15 cellular contexts compared by ENCODE assay signal in the genomic region with DNA sequence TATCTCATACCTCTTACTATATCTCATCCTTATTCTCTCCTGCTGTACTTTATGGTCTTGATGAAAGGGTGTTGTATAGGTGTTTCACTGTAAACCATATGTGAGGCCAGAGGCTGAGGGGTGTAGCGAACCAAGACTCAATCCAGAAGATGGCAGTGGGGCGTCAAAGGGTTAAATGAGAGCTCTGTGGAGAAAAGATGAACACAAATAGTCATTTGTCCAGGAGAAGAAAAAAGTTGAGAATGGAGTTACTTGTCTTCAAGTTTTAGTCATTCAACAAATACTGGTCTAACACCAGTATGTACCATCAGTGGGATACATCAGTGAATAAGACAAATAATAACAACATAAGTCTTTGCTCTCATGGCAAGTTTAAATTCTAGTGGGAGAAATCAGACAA.
DNase-seq lines count a peak whose midpoint lies in the region; ATAC-seq and TF ChIP-seq lines count a peak whose summit lies in the region.
"Had no signal": no experiment of that assay in that cellular context is flagged by ENCODE, and none has a peak within 500 bp of the region (broad histone marks: within the 10 kb centered on the region; RNA-seq: fewer than 3 reads in every experiment).

No MANE protein-coding gene starts in this region.

- H3K27me3 ChIP-seq in heart left ventricle, result no peaks in the 10 kb centered on the region

- H3K27me3 Mint-ChIP-seq in stimulated activated naive B cell treated with anti-CD40 and anti-IgM and Interleukin-4, amounts not matched to agents 10 μg/mL and 1 μg/mL and 100 μg/mL, for 72 hours, result peaks cover 0 to 5% of the 10 kb centered on the region in 2 donors

- H3K9me3 ChIP-seq in heart left ventricle, result no peaks in the 10 kb centered on the region

- DNase-seq in heart left ventricle (no peak), left cardiac atrium (no peak), SK-MEL-5 (ENCODE audit: low read depth, low spot score) (peak; percentile 26)
- no peak for DNase-seq in stimulated activated naive B cell treated with anti-CD40 and anti-IgM and Interleukin-4, amounts not matched to agents 10 μg/mL and 1 μg/mL and 100 μg/mL, for 72 hours
- DNase-seq in stimulated activated CD4-positive, alpha-beta T cell treated with anti-CD3 and anti-CD28 coated beads, Interleukin-4, amount 100 ng/mL, for 4 hours, result no peak
- DNase-seq: COR-L47, KG1, NCI-H1105 treated with DMSO at 0.1 percent for 48 hours, NCI-H1694 treated with DMSO at 0.1 percent for 48 hours, NCI-H2107, NCI-H510A, NCI-H748 treated with DMSO at 0.1 percent for 48 hours had no signal

- intact Hi-C loops in heart left ventricle (cut with DNase I), result no loop called here
- intact Hi-C loops in left cardiac atrium (cut with DNase I), result no loop called here

- H3K36me3 Mint-ChIP-seq in stimulated activated naive B cell treated with anti-CD40 and anti-IgM and Interleukin-4, amounts not matched to agents 10 μg/mL and 1 μg/mL and 100 μg/mL, for 72 hours, result peaks cover 5 to 6% of the 10 kb centered on the region in 2 donors

- TF ChIP-seq CTCF in heart left ventricle (IDR thresholded peaks at IDR 0.05), result no peak

- TF ChIP-seq POLR2A in heart left ventricle (IDR thresholded peaks at IDR 0.05), result no peak

- no peak overlapping the region for H3K4me3 ChIP-seq in heart left ventricle

- peaks cover 35 to 75% of the 10 kb centered on the region in 2 donors for H3K4me1 Mint-ChIP-seq in stimulated activated naive B cell treated with anti-CD40 and anti-IgM and Interleukin-4, amounts not matched to agents 10 μg/mL and 1 μg/mL and 100 μg/mL, for 72 hours

- H3K36me3 ChIP-seq in heart left ventricle, result peaks cover 0 to 72% (median 30%) of the 10 kb centered on the region in 9 donors

- H3K4me1 ChIP-seq in heart left ventricle, result peaks cover 0 to 34% (median 10%) of the 10 kb centered on the region in 12 donors

- H3K27ac ChIP-seq in heart left ventricle, result peak overlapping the region in 10 of 12 donors; percentile 11 to 90 (median 78)
- peak overlapping the region; percentile 76 for H3K27ac ChIP-seq in cingulate gyrus (ENCODE audit: low read depth, low read length)

- H3K9me3 Mint-ChIP-seq in stimulated activated naive B cell treated with anti-CD40 and anti-IgM and Interleukin-4, amounts not matched to agents 10 μg/mL and 1 μg/mL and 100 μg/mL, for 72 hours, result peaks cover 3 to 5% of the 10 kb centered on the region in 2 donors

- peak overlapping the region in 1 of 2 donors; percentile 0 for H3K4me3 Mint-ChIP-seq in stimulated activated naive B cell treated with anti-CD40 and anti-IgM and Interleukin-4, amounts not matched to agents 10 μg/mL and 1 μg/mL and 100 μg/mL, for 72 hours
- H3K4me3 Mint-ChIP-seq: B cell had no signal

- 92 to 97% (median 94%) methylated on average over 2 of the region's 2 CpGs for WGBS in heart left ventricle, 4 donors

- in situ Hi-C loops in SK-MEL-5 (cut with HindIII; ENCODE audit: low pct_unique_long_range_greater_than_20kb, low sequenced_read_pairs), result no loop called here

- peak overlapping the region; percentile 10 for H3K27ac Mint-ChIP-seq in stimulated activated naive B cell treated with anti-CD40 and anti-IgM and Interleukin-4, amounts not matched to agents 10 μg/mL and 1 μg/mL and 100 μg/mL, for 72 hours
- H3K27ac Mint-ChIP-seq: B cell had no signal

- ATAC-seq in heart left ventricle, result no peak
- no peak for ATAC-seq in left cardiac atrium
- no peak for ATAC-seq in stimulated activated naive B cell treated with anti-CD40 and anti-IgM and Interleukin-4, amounts not matched to agents 10 μg/mL and 1 μg/mL and 100 μg/mL, for 72 hours (replicated peaks)
- no peak for ATAC-seq in HG03520 (IDR thresholded peaks at IDR 0.05; ENCODE audit: unreplicated experiment)
